Comparison of ENCODE assay signal across 16 cellular contexts in genomic region chr20:24651171-24651972, GRCh38.
DNase-seq lines count a peak whose midpoint lies in the region; TF ChIP-seq lines count a peak whose summit lies in the region.
"Had no signal": no experiment of that assay in that cellular context is flagged by ENCODE, and none has a peak within 500 bp of the region (broad histone marks: within the 10 kb centered on the region; RNA-seq: fewer than 3 reads in every experiment).

No MANE protein-coding gene starts in this region.

- no peaks in the 10 kb centered on the region for H3K9me3 ChIP-seq in SJCRH30 (replicated peaks)

- no peak overlapping the region for H3K27ac Mint-ChIP-seq in type B pancreatic cell
- H3K27ac Mint-ChIP-seq: activated naive CD4-positive, alpha-beta T cell treated with anti-CD3 and anti-CD28 coated beads, Interleukin-2, amount 50 U/mL, for 24 hours had no signal

- H3K36me3 Mint-ChIP-seq in type B pancreatic cell, result no peaks in the 10 kb centered on the region
- H3K36me3 Mint-ChIP-seq: activated naive CD4-positive, alpha-beta T cell treated with anti-CD3 and anti-CD28 coated beads, Interleukin-2, amount 50 U/mL, for 24 hours had no signal

- no peak overlapping the region for H3K4me3 Mint-ChIP-seq in type B pancreatic cell
- H3K4me3 Mint-ChIP-seq: activated naive CD4-positive, alpha-beta T cell treated with anti-CD3 and anti-CD28 coated beads, Interleukin-2, amount 50 U/mL, for 24 hours had no signal

- H3K4me3 ChIP-seq in SJCRH30, result no peak overlapping the region
- H3K4me3 ChIP-seq in fibroblast of villous mesenchyme (ENCODE audit: low read depth, low read length), result no peak overlapping the region

- H3K9me3 Mint-ChIP-seq in type B pancreatic cell, result no peaks in the 10 kb centered on the region
- H3K9me3 Mint-ChIP-seq: activated naive CD4-positive, alpha-beta T cell treated with anti-CD3 and anti-CD28 coated beads, Interleukin-2, amount 50 U/mL, for 24 hours had no signal

- peak; percentile 30 for DNase-seq in activated effector memory CD4-positive, alpha-beta T cell treated with anti-CD3 and anti-CD28 coated beads, Interleukin-2, amount 50 U/mL, for 16 hours
- DNase-seq in activated effector memory CD4-positive, alpha-beta T cell treated with Interleukin-2 at 50 U/mL for 16 hours, result no peak
- peak; percentile 29 to 60 for DNase-seq in SJCRH30
- DNase-seq in fibroblast of villous mesenchyme (ENCODE audit: low read depth), result peak; percentile 91
- DNase-seq in type B pancreatic cell (ENCODE audit: extremely low spot score, unreplicated experiment), result no peak
- DNase-seq in SKM-1 (lab: John Stamatoyannopoulos, UW; ENCODE audit: unreplicated experiment), result no peak
- no peak for DNase-seq in activated CD4-positive, alpha-beta T cell treated with anti-CD3 and anti-CD28 coated beads, Interleukin-2, amount 50 U/mL, for 4 hours
- no peak for DNase-seq in hippocampal formation (lab: John Stamatoyannopoulos, UW)
- DNase-seq: 8988T; HCEC 1CT; hypothalamus; Kasumi-1; NCI-H524; small intestine; stimulated activated CD8-positive, alpha-beta memory T cell treated with anti-CD3 and anti-CD28 coated beads, Interleukin-4, amount 100 ng/mL, for 48 hours had no signal

- H3K4me1 Mint-ChIP-seq in type B pancreatic cell (ENCODE audit: unreplicated experiment), result peaks cover 5% of the 10 kb centered on the region

- no peaks in the 10 kb centered on the region for H3K27me3 ChIP-seq in SJCRH30

- H3K36me3 ChIP-seq in SJCRH30, result no peaks in the 10 kb centered on the region

- H3K27ac ChIP-seq in SJCRH30, result peak overlapping the region; percentile 66

- TF ChIP-seq CTCF in fibroblast of villous mesenchyme (IDR thresholded peaks at IDR 0.05; ENCODE audit: insufficient read depth, low read depth, low read length), result no peak
- TF ChIP-seq CTCF in type B pancreatic cell (conservative IDR thresholded peaks at IDR 0.05), result peak; percentile 15

- no peaks in the 10 kb centered on the region for H3K27me3 Mint-ChIP-seq in type B pancreatic cell

- H3K4me1 ChIP-seq in SJCRH30, result peaks cover 33% of the 10 kb centered on the region

Comparison
In these comparisons a context has a peak if more than half of its experiments do, and no peak if none do; other contexts are left out.
1. DNase-seq: peak in activated effector memory CD4-positive, alpha-beta T cell treated with anti-CD3 and anti-CD28 coated beads, Interleukin-2, amount 50 U/mL, for 16 hours (single experiment), SJCRH30 (2 of 2) and fibroblast of villous mesenchyme (single experiment); none in activated effector memory CD4-positive, alpha-beta T cell treated with Interleukin-2 at 50 U/mL for 16 hours (single experiment), type B pancreatic cell (single experiment), SKM-1 (single experiment), activated CD4-positive, alpha-beta T cell treated with anti-CD3 and anti-CD28 coated beads, Interleukin-2, amount 50 U/mL, for 4 hours (0 of 2) and hippocampal formation (0 of 2).